ENCODE assay signal across 1 cellular context in the genomic region with DNA sequence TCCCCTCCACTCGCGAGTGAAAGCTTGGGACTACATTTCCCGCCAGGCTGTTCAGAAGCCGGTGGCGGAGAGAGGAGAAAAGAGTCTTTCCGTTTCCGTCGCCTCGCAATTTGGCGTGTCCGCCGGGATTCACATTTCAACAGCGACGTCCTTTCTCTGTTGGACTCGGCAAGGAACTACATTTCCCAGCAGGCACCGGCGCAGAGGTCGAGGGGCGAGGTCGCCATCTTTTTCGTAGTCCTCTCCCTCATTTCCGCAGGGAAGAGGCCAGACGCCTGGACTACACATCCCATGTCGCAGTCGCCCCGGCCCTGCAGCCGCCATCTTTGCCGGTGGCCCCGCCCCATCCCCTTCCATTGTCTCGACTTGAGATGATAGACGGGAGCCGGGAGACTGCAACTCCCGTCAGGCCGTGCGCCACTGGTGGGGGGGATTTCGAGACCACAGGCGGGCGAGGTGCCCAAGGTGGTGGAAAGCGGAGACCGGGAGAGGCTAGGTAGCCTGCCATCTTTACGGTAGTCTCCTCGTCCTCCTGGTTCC.
A peak's percentile ranks its signal among the peaks of the same experiment; 100 is the strongest.
TF ChIP-seq lines count a peak whose summit lies in the region.

No MANE protein-coding gene starts in this region.

TF ChIP-seq in HepG2, 621 proteins besides CTCF, POLR2A, EP300 and RAD21 (continued from another document and continues in another):
- TF ChIP-seq, protein P1, sequence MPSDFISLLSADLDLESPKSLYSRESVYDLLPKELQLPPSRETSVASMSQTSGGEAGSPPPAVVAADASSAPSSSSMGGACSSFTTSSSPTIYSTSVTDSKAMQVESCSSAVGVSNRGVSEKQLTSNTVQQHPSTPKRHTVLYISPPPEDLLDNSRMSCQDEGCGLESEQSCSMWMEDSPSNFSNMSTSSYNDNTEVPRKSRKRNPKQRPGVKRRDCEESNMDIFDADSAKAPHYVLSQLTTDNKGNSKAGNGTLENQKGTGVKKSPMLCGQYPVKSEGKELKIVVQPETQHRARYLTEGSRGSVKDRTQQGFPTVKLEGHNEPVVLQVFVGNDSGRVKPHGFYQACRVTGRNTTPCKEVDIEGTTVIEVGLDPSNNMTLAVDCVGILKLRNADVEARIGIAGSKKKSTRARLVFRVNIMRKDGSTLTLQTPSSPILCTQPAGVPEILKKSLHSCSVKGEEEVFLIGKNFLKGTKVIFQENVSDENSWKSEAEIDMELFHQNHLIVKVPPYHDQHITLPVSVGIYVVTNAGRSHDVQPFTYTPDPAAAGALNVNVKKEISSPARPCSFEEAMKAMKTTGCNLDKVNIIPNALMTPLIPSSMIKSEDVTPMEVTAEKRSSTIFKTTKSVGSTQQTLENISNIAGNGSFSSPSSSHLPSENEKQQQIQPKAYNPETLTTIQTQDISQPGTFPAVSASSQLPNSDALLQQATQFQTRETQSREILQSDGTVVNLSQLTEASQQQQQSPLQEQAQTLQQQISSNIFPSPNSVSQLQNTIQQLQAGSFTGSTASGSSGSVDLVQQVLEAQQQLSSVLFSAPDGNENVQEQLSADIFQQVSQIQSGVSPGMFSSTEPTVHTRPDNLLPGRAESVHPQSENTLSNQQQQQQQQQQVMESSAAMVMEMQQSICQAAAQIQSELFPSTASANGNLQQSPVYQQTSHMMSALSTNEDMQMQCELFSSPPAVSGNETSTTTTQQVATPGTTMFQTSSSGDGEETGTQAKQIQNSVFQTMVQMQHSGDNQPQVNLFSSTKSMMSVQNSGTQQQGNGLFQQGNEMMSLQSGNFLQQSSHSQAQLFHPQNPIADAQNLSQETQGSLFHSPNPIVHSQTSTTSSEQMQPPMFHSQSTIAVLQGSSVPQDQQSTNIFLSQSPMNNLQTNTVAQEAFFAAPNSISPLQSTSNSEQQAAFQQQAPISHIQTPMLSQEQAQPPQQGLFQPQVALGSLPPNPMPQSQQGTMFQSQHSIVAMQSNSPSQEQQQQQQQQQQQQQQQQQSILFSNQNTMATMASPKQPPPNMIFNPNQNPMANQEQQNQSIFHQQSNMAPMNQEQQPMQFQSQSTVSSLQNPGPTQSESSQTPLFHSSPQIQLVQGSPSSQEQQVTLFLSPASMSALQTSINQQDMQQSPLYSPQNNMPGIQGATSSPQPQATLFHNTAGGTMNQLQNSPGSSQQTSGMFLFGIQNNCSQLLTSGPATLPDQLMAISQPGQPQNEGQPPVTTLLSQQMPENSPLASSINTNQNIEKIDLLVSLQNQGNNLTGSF (CRISPR knock-in tag; IDR thresholded peaks at IDR 0.05): no peak
- TF ChIP-seq ZNF746 (CRISPR knock-in tag; IDR thresholded peaks at IDR 0.05): peak; percentile 62; the same call in 1 of the 2 replicates
- TF ChIP-seq CBX5 (CRISPR knock-in tag; IDR thresholded peaks at IDR 0.05; ENCODE audit: borderline replicate concordance): peak; percentile 33; the same call in 1 of the 2 replicates
- TF ChIP-seq, protein P2, sequence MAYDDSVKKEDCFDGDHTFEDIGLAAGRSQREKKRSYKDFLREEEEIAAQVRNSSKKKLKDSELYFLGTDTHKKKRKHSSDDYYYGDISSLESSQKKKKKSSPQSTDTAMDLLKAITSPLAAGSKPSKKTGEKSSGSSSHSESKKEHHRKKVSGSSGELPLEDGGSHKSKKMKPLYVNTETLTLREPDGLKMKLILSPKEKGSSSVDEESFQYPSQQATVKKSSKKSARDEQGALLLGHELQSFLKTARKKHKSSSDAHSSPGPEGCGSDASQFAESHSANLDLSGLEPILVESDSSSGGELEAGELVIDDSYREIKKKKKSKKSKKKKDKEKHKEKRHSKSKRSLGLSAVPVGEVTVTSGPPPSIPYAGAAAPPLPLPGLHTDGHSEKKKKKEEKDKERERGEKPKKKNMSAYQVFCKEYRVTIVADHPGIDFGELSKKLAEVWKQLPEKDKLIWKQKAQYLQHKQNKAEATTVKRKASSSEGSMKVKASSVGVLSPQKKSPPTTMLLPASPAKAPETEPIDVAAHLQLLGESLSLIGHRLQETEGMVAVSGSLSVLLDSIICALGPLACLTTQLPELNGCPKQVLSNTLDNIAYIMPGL (CRISPR knock-in tag; IDR thresholded peaks at IDR 0.05; ENCODE audit: borderline replicate concordance in 1 of 2, low read depth in 1 of 2): peak in 1 of 2 experiments; percentile 81; a peak in 3 of 4 replicates
- TF ChIP-seq, protein P3, sequence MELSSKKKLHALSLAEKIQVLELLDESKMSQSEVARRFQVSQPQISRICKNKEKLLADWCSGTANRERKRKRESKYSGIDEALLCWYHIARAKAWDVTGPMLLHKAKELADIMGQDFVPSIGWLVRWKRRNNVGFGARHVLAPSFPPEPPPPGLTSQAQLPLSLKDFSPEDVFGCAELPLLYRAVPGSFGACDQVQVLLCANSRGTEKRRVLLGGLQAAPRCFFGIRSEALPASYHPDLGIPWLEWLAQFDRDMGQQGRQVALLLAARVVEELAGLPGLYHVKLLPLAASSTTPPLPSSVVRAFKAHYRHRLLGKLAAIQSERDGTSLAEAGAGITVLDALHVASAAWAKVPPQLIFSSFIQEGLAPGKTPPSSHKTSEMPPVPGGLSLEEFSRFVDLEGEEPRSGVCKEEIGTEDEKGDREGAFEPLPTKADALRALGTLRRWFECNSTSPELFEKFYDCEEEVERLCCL (CRISPR knock-in tag; IDR thresholded peaks at IDR 0.05; ENCODE audit: borderline replicate concordance): 0 out of 2 replicates have a peak, but pooled peaks have one; percentile 41
- peak; percentile 99 for TF ChIP-seq NR2C2 (CRISPR knock-in tag; IDR thresholded peaks at IDR 0.05; ENCODE audit: borderline replicate concordance)
- TF ChIP-seq, protein P4, sequence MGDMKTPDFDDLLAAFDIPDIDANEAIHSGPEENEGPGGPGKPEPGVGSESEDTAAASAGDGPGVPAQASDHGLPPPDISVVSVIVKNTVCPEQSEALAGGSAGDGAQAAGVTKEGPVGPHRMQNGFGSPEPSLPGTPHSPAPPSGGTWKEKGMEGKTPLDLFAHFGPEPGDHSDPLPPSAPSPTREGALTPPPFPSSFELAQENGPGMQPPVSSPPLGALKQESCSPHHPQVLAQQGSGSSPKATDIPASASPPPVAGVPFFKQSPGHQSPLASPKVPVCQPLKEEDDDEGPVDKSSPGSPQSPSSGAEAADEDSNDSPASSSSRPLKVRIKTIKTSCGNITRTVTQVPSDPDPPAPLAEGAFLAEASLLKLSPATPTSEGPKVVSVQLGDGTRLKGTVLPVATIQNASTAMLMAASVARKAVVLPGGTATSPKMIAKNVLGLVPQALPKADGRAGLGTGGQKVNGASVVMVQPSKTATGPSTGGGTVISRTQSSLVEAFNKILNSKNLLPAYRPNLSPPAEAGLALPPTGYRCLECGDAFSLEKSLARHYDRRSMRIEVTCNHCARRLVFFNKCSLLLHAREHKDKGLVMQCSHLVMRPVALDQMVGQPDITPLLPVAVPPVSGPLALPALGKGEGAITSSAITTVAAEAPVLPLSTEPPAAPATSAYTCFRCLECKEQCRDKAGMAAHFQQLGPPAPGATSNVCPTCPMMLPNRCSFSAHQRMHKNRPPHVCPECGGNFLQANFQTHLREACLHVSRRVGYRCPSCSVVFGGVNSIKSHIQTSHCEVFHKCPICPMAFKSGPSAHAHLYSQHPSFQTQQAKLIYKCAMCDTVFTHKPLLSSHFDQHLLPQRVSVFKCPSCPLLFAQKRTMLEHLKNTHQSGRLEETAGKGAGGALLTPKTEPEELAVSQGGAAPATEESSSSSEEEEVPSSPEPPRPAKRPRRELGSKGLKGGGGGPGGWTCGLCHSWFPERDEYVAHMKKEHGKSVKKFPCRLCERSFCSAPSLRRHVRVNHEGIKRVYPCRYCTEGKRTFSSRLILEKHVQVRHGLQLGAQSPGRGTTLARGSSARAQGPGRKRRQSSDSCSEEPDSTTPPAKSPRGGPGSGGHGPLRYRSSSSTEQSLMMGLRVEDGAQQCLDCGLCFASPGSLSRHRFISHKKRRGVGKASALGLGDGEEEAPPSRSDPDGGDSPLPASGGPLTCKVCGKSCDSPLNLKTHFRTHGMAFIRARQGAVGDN (CRISPR knock-in tag; IDR thresholded peaks at IDR 0.05): peak; percentile 36; the same call in 1 of the 2 replicates
- TF ChIP-seq ZNF501 (CRISPR knock-in tag; IDR thresholded peaks at IDR 0.05): peak; percentile 37
- no peak for TF ChIP-seq NR1H2 (CRISPR knock-in tag; IDR thresholded peaks at IDR 0.05; ENCODE audit: borderline replicate concordance, low read depth)
- peak; percentile 98 for TF ChIP-seq PCBP1 (IDR thresholded peaks at IDR 0.05; ENCODE audit: borderline replicate concordance, low read depth, low read length)
- 0 out of 2 replicates have a peak, but pooled peaks have one; percentile 29 for TF ChIP-seq GATA4 (IDR thresholded peaks at IDR 0.05; ENCODE audit: borderline replicate concordance, low read depth)
- no peak; the same call in none of the 2 replicates for TF ChIP-seq YEATS2 (CRISPR knock-in tag; IDR thresholded peaks at IDR 0.05; ENCODE audit: borderline replicate concordance)
- TF ChIP-seq, protein P5, sequence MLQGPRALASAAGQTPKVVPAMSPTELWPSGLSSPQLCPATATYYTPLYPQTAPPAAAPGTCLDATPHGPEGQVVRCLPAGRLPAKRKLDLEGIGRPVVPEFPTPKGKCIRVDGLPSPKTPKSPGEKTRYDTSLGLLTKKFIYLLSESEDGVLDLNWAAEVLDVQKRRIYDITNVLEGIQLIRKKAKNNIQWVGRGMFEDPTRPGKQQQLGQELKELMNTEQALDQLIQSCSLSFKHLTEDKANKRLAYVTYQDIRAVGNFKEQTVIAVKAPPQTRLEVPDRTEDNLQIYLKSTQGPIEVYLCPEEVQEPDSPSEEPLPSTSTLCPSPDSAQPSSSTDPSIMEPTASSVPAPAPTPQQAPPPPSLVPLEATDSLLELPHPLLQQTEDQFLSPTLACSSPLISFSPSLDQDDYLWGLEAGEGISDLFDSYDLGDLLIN (CRISPR knock-in tag; IDR thresholded peaks at IDR 0.05; ENCODE audit: borderline replicate concordance): no peak
- peak; percentile 80 for TF ChIP-seq HDAC1 (CRISPR knock-in tag; IDR thresholded peaks at IDR 0.05)
- TF ChIP-seq, protein P6, sequence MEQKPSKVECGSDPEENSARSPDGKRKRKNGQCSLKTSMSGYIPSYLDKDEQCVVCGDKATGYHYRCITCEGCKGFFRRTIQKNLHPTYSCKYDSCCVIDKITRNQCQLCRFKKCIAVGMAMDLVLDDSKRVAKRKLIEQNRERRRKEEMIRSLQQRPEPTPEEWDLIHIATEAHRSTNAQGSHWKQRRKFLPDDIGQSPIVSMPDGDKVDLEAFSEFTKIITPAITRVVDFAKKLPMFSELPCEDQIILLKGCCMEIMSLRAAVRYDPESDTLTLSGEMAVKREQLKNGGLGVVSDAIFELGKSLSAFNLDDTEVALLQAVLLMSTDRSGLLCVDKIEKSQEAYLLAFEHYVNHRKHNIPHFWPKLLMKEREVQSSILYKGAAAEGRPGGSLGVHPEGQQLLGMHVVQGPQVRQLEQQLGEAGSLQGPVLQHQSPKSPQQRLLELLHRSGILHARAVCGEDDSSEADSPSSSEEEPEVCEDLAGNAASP (CRISPR knock-in tag; IDR thresholded peaks at IDR 0.05; ENCODE audit: borderline replicate concordance): peak; percentile 28; the same call in 1 of the 2 replicates
- TF ChIP-seq NFE2L1 (CRISPR knock-in tag; IDR thresholded peaks at IDR 0.05; ENCODE audit: borderline replicate concordance): no peak
- TF ChIP-seq, protein P7, sequence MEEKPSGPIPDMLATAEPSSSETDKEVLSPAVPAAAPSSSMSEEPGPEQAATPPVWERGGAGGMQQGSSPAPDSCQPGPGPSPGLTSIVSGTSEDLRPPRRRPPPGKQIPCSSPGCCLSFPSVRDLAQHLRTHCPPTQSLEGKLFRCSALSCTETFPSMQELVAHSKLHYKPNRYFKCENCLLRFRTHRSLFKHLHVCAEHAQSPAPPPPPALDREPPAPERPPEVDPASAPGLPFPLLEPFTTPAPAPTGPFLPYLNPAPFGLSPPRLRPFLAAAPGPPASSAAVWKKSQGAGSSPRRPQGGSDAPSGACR (CRISPR knock-in tag; IDR thresholded peaks at IDR 0.05): peak; percentile 58
- TF ChIP-seq, protein P8, sequence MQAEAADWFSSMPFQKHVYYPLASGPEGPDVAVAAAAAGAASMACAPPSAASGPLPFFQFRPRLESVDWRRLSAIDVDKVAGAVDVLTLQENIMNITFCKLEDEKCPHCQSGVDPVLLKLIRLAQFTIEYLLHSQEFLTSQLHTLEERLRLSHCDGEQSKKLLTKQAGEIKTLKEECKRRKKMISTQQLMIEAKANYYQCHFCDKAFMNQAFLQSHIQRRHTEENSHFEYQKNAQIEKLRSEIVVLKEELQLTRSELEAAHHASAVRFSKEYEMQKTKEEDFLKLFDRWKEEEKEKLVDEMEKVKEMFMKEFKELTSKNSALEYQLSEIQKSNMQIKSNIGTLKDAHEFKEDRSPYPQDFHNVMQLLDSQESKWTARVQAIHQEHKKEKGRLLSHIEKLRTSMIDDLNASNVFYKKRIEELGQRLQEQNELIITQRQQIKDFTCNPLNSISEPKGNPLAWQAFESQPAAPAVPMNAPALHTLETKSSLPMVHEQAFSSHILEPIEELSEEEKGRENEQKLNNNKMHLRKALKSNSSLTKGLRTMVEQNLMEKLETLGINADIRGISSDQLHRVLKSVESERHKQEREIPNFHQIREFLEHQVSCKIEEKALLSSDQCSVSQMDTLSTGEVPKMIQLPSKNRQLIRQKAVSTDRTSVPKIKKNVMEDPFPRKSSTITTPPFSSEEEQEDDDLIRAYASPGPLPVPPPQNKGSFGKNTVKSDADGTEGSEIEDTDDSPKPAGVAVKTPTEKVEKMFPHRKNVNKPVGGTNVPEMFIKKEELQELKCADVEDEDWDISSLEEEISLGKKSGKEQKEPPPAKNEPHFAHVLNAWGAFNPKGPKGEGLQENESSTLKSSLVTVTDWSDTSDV (CRISPR knock-in tag; IDR thresholded peaks at IDR 0.05): peak; percentile 62; the same call in 1 of the 2 replicates
- TF ChIP-seq, protein P9, sequence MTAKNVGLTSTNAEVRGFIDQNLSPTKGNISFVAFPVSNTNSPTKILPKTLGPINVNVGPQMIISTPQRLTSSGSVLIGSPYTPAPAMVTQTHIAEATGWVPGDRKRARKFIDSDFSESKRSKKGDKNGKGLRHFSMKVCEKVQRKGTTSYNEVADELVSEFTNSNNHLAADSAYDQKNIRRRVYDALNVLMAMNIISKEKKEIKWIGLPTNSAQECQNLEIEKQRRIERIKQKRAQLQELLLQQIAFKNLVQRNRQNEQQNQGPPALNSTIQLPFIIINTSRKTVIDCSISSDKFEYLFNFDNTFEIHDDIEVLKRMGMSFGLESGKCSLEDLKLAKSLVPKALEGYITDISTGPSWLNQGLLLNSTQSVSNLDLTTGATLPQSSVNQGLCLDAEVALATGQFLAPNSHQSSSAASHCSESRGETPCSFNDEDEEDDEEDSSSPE (CRISPR knock-in tag; IDR thresholded peaks at IDR 0.05): peak; percentile 72
- TF ChIP-seq ZNF331 (CRISPR knock-in tag; IDR thresholded peaks at IDR 0.05): peak; percentile 50
- TF ChIP-seq ZFP36 (IDR thresholded peaks at IDR 0.05; ENCODE audit: borderline replicate concordance, low read depth, low read length, partially characterized antibody): peak; percentile 5
- TF ChIP-seq, protein P10, sequence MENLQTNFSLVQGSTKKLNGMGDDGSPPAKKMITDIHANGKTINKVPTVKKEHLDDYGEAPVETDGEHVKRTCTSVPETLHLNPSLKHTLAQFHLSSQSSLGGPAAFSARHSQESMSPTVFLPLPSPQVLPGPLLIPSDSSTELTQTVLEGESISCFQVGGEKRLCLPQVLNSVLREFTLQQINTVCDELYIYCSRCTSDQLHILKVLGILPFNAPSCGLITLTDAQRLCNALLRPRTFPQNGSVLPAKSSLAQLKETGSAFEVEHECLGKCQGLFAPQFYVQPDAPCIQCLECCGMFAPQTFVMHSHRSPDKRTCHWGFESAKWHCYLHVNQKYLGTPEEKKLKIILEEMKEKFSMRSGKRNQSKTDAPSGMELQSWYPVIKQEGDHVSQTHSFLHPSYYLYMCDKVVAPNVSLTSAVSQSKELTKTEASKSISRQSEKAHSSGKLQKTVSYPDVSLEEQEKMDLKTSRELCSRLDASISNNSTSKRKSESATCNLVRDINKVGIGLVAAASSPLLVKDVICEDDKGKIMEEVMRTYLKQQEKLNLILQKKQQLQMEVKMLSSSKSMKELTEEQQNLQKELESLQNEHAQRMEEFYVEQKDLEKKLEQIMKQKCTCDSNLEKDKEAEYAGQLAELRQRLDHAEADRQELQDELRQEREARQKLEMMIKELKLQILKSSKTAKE (CRISPR knock-in tag; IDR thresholded peaks at IDR 0.05; ENCODE audit: borderline replicate concordance): no peak
- peak; percentile 73; the same call in 1 of the 2 replicates for TF ChIP-seq ZNF232 (CRISPR knock-in tag; IDR thresholded peaks at IDR 0.05; ENCODE audit: borderline replicate concordance)
- no peak for TF ChIP-seq MAFF (IDR thresholded peaks at IDR 0.05; ENCODE audit: low read depth, low read length)
- TF ChIP-seq FOXA3 (CRISPR knock-in tag; IDR thresholded peaks at IDR 0.05): peak; percentile 54
- TF ChIP-seq CHD2 (IDR thresholded peaks at IDR 0.05; ENCODE audit: low read depth, low read length): peak; percentile 89
